ENCODE assay signal across 10 cellular contexts in the genomic region with DNA sequence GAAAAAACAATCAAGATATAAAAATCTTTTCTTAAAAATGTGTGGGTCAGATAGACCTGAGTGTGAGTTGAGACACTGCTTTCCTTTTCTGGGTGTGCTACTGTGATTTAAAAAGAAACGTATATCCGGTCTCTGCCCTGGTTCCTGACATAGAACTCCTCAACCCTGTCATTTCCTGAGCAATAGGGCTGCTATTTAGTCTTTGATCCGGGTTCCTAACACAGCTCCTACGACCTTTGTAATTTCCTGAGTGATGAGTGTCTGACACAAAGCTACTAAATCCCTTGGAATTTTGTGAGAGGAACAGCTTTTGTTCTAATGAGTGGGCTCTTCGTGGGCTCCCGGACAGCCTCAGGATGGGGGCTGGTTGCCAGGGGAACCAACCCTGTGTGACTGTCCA.
DNase-seq lines count a peak whose midpoint lies in the region; ATAC-seq and TF ChIP-seq lines count a peak whose summit lies in the region.
"Had no signal": no experiment of that assay in that cellular context is flagged by ENCODE, and none has a peak within 500 bp of the region (broad histone marks: within the 10 kb centered on the region; RNA-seq: fewer than 3 reads in every experiment).

No MANE protein-coding gene starts in this region.

- no peak for DNase-seq in activated naive CD4-positive, alpha-beta T cell treated with Interleukin-2 at 50 U/mL for 16 hours
- no peak for DNase-seq in activated CD4-positive, alpha-beta memory T cell treated with anti-CD3 and anti-CD28 coated beads, Interleukin-2, amount 10 ng/mL, durations not matched to agents 7 days and 5 days
- DNase-seq in heart right ventricle = peak in 1 of 2 donors; percentile 16
- no peak for DNase-seq in activated CD8-positive, alpha-beta memory T cell treated with anti-CD3 and anti-CD28 coated beads for 24 hours

- POLR2A ChIA-PET in activated CD4-positive, alpha-beta memory T cell treated with anti-CD3 and anti-CD28 coated beads, Interleukin-2, amount 10 ng/mL, durations not matched to agents 7 days and 5 days (lab: Charles Lee) = interaction anchor here (1.3 kb wide), 1 partner anchor 116 kb away, joined by 4 read pairs; the partner anchor contains the start of gene WDR59

- peak overlapping the region; percentile 49 for H3K4me3 Mint-ChIP-seq in activated naive CD4-positive, alpha-beta T cell treated with anti-CD3 and anti-CD28 coated beads, Interleukin-2, amount 50 U/mL, for 24 hours
- no peak overlapping the region for H3K4me3 Mint-ChIP-seq in activated CD4-positive, alpha-beta memory T cell treated with anti-CD3 and anti-CD28 coated beads, Interleukin-2, amount 10 ng/mL, durations not matched to agents 7 days and 5 days
- H3K4me3 Mint-ChIP-seq: CD14-positive monocyte had no signal

- no peaks in the 10 kb centered on the region for H3K9me3 Mint-ChIP-seq in activated naive CD4-positive, alpha-beta T cell treated with anti-CD3 and anti-CD28 coated beads, Interleukin-2, amount 50 U/mL, for 24 hours
- H3K9me3 Mint-ChIP-seq in activated CD4-positive, alpha-beta memory T cell treated with anti-CD3 and anti-CD28 coated beads, Interleukin-2, amount 10 ng/mL, durations not matched to agents 7 days and 5 days = no peaks in the 10 kb centered on the region

- intact Hi-C loops in heart right ventricle (cut with DNase I) = loop anchor here in 2 of 10 donors (5.0 to 10.0 kb wide), 2 partner anchors 161 to 246 kb away; partner anchors contain the start of gene LDHD (in 1 of the 2)

- WGBS in heart right ventricle, 2 donors = 27 to 34% methylated on average over 6 of the region's 6 CpGs
- WGBS in thymus = 39% methylated on average over 6 of the region's 6 CpGs

- H3K4me3 ChIP-seq in heart right ventricle (no peak overlapping the region), thymus (ENCODE audit: low read length) (no peak overlapping the region)
- H3K4me3 ChIP-seq: thoracic aorta had no signal

- H3K27ac ChIP-seq in heart right ventricle (peak overlapping the region; percentile 22 to 82 (median 69)), thymus (ENCODE audit: low read depth) (peak overlapping the region; percentile 36)
- H3K27ac ChIP-seq: thoracic aorta had no signal

- H3K27me3 ChIP-seq in heart right ventricle (no peaks in the 10 kb centered on the region), thymus (ENCODE audit: control insufficient read depth, insufficient read depth) (no peaks in the 10 kb centered on the region)

- H3K9me3 ChIP-seq in heart right ventricle (no peaks in the 10 kb centered on the region), thymus (ENCODE audit: control insufficient read depth) (no peaks in the 10 kb centered on the region)
- H3K9me3 ChIP-seq: thoracic aorta had no signal

- peak; percentile 72 to 95 (median 87) for ATAC-seq in heart right ventricle
- no peak for ATAC-seq in HG03196 (IDR thresholded peaks at IDR 0.05; ENCODE audit: unreplicated experiment)
- ATAC-seq in HG03439 (IDR thresholded peaks at IDR 0.05; ENCODE audit: unreplicated experiment) = no peak

- no peaks in the 10 kb centered on the region for H3K27me3 Mint-ChIP-seq in activated naive CD4-positive, alpha-beta T cell treated with anti-CD3 and anti-CD28 coated beads, Interleukin-2, amount 50 U/mL, for 24 hours
- no peaks in the 10 kb centered on the region for H3K27me3 Mint-ChIP-seq in activated CD4-positive, alpha-beta memory T cell treated with anti-CD3 and anti-CD28 coated beads, Interleukin-2, amount 10 ng/mL, durations not matched to agents 7 days and 5 days

- H3K4me1 ChIP-seq in heart right ventricle (peaks cover 0 to 16% (median 7%) of the 10 kb centered on the region in 9 donors), thymus (ENCODE audit: control insufficient read depth, insufficient read depth, low read length) (peaks cover 3% of the 10 kb centered on the region)

- CTCF ChIA-PET in activated CD4-positive, alpha-beta memory T cell treated with anti-CD3 and anti-CD28 coated beads, Interleukin-2, amount 10 ng/mL, durations not matched to agents 7 days and 5 days (lab: Charles Lee) = interaction anchor here (0.7 kb wide), 1 partner anchor 130 kb away, joined by 3 read pairs; no protein-coding TSS in a partner anchor

- peaks cover 5% of the 10 kb centered on the region for H3K36me3 Mint-ChIP-seq in activated naive CD4-positive, alpha-beta T cell treated with anti-CD3 and anti-CD28 coated beads, Interleukin-2, amount 50 U/mL, for 24 hours
- peaks cover 12% of the 10 kb centered on the region for H3K36me3 Mint-ChIP-seq in activated CD4-positive, alpha-beta memory T cell treated with anti-CD3 and anti-CD28 coated beads, Interleukin-2, amount 10 ng/mL, durations not matched to agents 7 days and 5 days (ENCODE audit: low read depth)

- no peak for TF ChIP-seq CTCF in heart right ventricle (IDR thresholded peaks at IDR 0.05)

- peaks cover 0 to 24% (median 5%) of the 10 kb centered on the region in 9 donors for H3K36me3 ChIP-seq in heart right ventricle
- H3K36me3 ChIP-seq in thymus (ENCODE audit: control insufficient read depth, insufficient read depth) = peaks cover 5% of the 10 kb centered on the region

- H3K4me1 Mint-ChIP-seq in activated naive CD4-positive, alpha-beta T cell treated with anti-CD3 and anti-CD28 coated beads, Interleukin-2, amount 50 U/mL, for 24 hours = peaks cover 22% of the 10 kb centered on the region
- peaks cover 25% of the 10 kb centered on the region for H3K4me1 Mint-ChIP-seq in activated CD4-positive, alpha-beta memory T cell treated with anti-CD3 and anti-CD28 coated beads, Interleukin-2, amount 10 ng/mL, durations not matched to agents 7 days and 5 days

- H3K27ac Mint-ChIP-seq in activated naive CD4-positive, alpha-beta T cell treated with anti-CD3 and anti-CD28 coated beads, Interleukin-2, amount 50 U/mL, for 24 hours = peak overlapping the region; percentile 63
- peak overlapping the region; percentile 77 for H3K27ac Mint-ChIP-seq in activated CD4-positive, alpha-beta memory T cell treated with anti-CD3 and anti-CD28 coated beads, Interleukin-2, amount 10 ng/mL, durations not matched to agents 7 days and 5 days
- H3K27ac Mint-ChIP-seq: CD14-positive monocyte had no signal

Comparison
In these comparisons a context has a peak if more than half of its experiments do, and no peak if none do; other contexts are left out.
1. ATAC-seq: peak in heart right ventricle (8 of 8); none in HG03196 (single experiment) and HG03439 (single experiment).